ENCODE assay signal across 1 cellular context in the genomic region with DNA sequence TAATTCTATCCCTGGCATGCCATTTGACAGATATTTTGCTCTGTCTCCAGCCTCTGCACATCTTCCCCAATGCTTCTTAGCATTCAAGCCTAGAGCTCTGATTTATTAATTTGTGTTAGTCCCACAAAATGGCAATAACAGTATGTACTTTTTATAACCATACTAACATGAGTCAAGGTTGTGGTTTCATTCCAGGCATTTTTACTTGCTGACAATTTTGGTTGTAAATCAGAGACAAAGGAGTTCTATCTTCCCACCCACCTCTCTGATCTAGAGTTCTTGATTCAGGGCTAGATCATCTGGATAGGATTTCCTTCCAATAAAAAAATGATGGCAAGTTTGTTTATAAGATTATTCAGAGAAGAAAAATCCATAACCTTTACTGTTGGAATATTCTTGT.
TF ChIP-seq lines count a peak whose summit lies in the region.

No MANE protein-coding gene starts in this region.

TF ChIP-seq in SK-N-SH, 30 proteins besides CTCF, POLR2A, EP300 and RAD21 (continued from another document):
- TF ChIP-seq, protein P1, sequence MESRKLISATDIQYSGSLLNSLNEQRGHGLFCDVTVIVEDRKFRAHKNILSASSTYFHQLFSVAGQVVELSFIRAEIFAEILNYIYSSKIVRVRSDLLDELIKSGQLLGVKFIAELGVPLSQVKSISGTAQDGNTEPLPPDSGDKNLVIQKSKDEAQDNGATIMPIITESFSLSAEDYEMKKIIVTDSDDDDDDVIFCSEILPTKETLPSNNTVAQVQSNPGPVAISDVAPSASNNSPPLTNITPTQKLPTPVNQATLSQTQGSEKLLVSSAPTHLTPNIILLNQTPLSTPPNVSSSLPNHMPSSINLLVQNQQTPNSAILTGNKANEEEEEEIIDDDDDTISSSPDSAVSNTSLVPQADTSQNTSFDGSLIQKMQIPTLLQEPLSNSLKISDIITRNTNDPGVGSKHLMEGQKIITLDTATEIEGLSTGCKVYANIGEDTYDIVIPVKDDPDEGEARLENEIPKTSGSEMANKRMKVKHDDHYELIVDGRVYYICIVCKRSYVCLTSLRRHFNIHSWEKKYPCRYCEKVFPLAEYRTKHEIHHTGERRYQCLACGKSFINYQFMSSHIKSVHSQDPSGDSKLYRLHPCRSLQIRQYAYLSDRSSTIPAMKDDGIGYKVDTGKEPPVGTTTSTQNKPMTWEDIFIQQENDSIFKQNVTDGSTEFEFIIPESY (IDR thresholded peaks at IDR 0.05; ENCODE audit: borderline replicate concordance, low read depth): no peak
- TF ChIP-seq RFX5 (IDR thresholded peaks at IDR 0.05; ENCODE audit: low read length): no peak
- TF ChIP-seq CHD2 (IDR thresholded peaks at IDR 0.05; ENCODE audit: low read length, partially characterized antibody): no peak
- TF ChIP-seq, protein P2, sequence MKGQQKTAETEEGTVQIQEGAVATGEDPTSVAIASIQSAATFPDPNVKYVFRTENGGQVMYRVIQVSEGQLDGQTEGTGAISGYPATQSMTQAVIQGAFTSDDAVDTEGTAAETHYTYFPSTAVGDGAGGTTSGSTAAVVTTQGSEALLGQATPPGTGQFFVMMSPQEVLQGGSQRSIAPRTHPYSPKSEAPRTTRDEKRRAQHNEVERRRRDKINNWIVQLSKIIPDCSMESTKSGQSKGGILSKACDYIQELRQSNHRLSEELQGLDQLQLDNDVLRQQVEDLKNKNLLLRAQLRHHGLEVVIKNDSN (IDR thresholded peaks at IDR 0.05; ENCODE audit: borderline replicate concordance, low read depth): no peak
- TF ChIP-seq MXI1 (IDR thresholded peaks at IDR 0.05; ENCODE audit: low read depth, low read length): no peak
- TF ChIP-seq FOSL2 (IDR thresholded peaks at IDR 0.05; ENCODE audit: borderline replicate concordance, low read depth): peak; percentile 84
- peak; percentile 32; the same call in 1 of the 2 replicates for TF ChIP-seq POLR2AphosphoS5 (IDR thresholded peaks at IDR 0.05; ENCODE audit: low read depth, low read length)
- peak; percentile 76 for TF ChIP-seq JUND (IDR thresholded peaks at IDR 0.05)
- peak; percentile 26; the same call in 1 of the 2 replicates for TF ChIP-seq RXRA (IDR thresholded peaks at IDR 0.05; ENCODE audit: borderline replicate concordance, low read depth)
- no peak for TF ChIP-seq GABPA (IDR thresholded peaks at IDR 0.05; ENCODE audit: low read depth)
- no peak for TF ChIP-seq GATA2 (CRISPR knock-in tag; IDR thresholded peaks at IDR 0.05)
- no peak for TF ChIP-seq SMC3 (IDR thresholded peaks at IDR 0.05; ENCODE audit: low read depth, low read length)
- no peak for TF ChIP-seq FOXM1 (IDR thresholded peaks at IDR 0.05; ENCODE audit: low read depth)
- TF ChIP-seq SIN3A (IDR thresholded peaks at IDR 0.05; ENCODE audit: borderline replicate concordance, low read depth, low read length): no peak
- TF ChIP-seq EZH2phosphoT487 (IDR thresholded peaks at IDR 0.05; ENCODE audit: borderline replicate concordance, low read depth): no peak
- TF ChIP-seq RCOR1 (IDR thresholded peaks at IDR 0.05; ENCODE audit: low read length): no peak
- TF ChIP-seq, protein P3, sequence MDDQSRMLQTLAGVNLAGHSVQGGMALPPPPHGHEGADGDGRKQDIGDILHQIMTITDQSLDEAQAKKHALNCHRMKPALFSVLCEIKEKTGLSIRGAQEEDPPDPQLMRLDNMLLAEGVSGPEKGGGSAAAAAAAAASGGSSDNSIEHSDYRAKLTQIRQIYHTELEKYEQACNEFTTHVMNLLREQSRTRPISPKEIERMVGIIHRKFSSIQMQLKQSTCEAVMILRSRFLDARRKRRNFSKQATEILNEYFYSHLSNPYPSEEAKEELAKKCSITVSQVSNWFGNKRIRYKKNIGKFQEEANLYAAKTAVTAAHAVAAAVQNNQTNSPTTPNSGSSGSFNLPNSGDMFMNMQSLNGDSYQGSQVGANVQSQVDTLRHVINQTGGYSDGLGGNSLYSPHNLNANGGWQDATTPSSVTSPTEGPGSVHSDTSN (IDR thresholded peaks at IDR 0.05): peak; percentile 78
